ENCODE assay signal across 40 cellular contexts in the genomic region with DNA sequence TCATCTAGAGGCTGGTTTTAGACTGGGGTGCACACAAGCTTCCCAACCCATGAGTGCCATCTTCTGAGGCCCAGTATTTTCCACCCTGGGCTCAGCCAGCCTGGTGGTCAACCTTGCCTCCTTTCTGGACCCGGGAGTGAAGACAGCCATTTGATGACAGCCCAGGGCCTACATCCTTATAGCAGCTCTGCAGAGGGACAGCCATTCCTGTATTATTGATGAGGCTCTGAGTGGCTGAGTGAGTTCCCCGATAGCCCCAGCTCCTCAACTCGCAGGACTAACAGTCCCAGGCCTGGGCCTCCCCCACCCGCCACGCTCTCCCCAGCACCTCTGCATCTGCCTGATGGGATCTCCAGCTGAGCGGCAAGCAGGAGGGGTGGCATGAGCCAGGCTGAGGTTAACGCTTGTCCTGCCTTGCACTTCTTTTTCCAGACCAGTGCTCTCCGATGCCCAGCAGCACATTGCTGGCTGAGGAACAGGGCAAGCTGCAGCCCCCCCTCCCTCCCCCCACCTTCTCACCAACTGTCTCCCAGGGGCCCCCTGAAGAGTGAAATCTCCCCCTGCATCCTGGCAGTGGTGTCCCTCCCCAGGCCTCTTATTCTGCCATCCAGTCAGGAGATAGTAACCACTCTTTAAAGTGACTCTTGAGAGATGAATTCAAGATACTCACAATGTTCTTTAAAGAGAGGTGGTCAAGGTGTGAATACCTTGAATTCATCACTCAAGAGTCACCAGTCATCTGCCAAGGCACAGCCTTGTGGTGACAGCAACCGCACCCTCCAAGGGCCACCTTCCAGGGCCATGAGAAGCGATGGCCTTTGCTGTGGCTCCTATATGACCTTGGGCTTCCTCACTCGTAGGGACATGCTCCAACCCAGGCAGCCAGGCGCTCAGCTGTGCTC. TPM values are rescaled to one million over a fixed set of nuclear protein-coding genes. Genes with fewer than 3 reads are reported as not detected.
"Had no signal": no experiment of that assay in that cellular context is flagged by ENCODE, and none has a peak within 500 bp of the region (broad histone marks: within the 10 kb centered on the region; RNA-seq: fewer than 3 reads in every experiment).

No MANE protein-coding gene starts in this region.

- H3K4me2 ChIP-seq: PC-9 had no signal

- H3K9me3 Mint-ChIP-seq: activated CD4-positive, alpha-beta memory T cell treated with anti-CD3 and anti-CD28 coated beads, Interleukin-2, amount 10 ng/mL, durations not matched to agents 7 days and 5 days; activated naive CD4-positive, alpha-beta T cell treated with anti-CD3 and anti-CD28 coated beads, Interleukin-2, amount 10 ng/mL, durations not matched to agents 7 days and 5 days had no signal

- H3K36me3 Mint-ChIP-seq: activated naive CD4-positive, alpha-beta T cell treated with anti-CD3 and anti-CD28 coated beads, Interleukin-2, amount 10 ng/mL, durations not matched to agents 7 days and 5 days; activated naive CD8-positive, alpha-beta T cell had no signal

- DNase-seq: activated B cell treated with CpG ODN at 0.5 μM for 24 hours; activated CD4-positive, alpha-beta memory T cell treated with anti-CD3 and anti-CD28 coated beads, Interleukin-2, amount 10 ng/mL, durations not matched to agents 7 days and 5 days; activated CD4-positive, alpha-beta T cell treated with anti-CD3 and anti-CD28 coated beads for 1 hour; activated CD4-positive, alpha-beta T cell treated with anti-CD3 and anti-CD28 coated beads for 48 hours; activated CD8-positive, alpha-beta memory T cell treated with anti-CD3 and anti-CD28 coated beads for 24 hours; activated CD8-positive, alpha-beta memory T cell treated with anti-CD3 and anti-CD28 coated beads, Interleukin-2, amount 10 ng/mL, durations not matched to agents 7 days and 5 days; activated CD8-positive, alpha-beta memory T cell treated with anti-CD3 and anti-CD28 coated beads, Interleukin-2, amount 50 U/mL, for 48 hours; activated effector memory CD4-positive, alpha-beta T cell treated with Interleukin-2 at 50 U/mL for 16 hours; activated naive CD4-positive, alpha-beta T cell treated with anti-CD3 and anti-CD28 coated beads, Interleukin-2, amount 10 ng/mL, durations not matched to agents 7 days and 5 days; activated naive CD8-positive, alpha-beta T cell treated with anti-CD3 and anti-CD28 coated beads, Interleukin-2, amount 50 U/mL, for 24 hours; activated T-cell treated with anti-CD3 and anti-CD28 coated beads, Interleukin-2, amount 50 U/mL, for 48 hours; anterior cingulate cortex; caudate nucleus; NCI-H1048; NCI-H1105 treated with DMSO at 0.1 percent for 48 hours; NCI-H1436; NCI-H1694; NCI-H1930; NCI-H2081 treated with DMSO at 0.1 percent for 48 hours; NCI-H226; NCI-H446 treated with DMSO at 0.1 percent for 48 hours; NCI-H524; NCI-H748 treated with DMSO at 0.1 percent for 48 hours; NK-92 treated with Interleukin-12 subunit alpha and Interleukin-12 subunit beta, amount 100 ng/mL, for 24 hours; PC-9; SIG-M5; T-helper 1 cell; T-helper 2 cell; T-helper 9 cell had no signal

- H2AFZ ChIP-seq: PC-9 had no signal

- H3K4me3 Mint-ChIP-seq: activated B cell treated with CpG ODN at 0.5 μM for 24 hours; activated CD4-positive, alpha-beta memory T cell treated with anti-CD3 and anti-CD28 coated beads, Interleukin-2, amount 10 ng/mL, durations not matched to agents 7 days and 5 days; activated CD8-positive, alpha-beta memory T cell treated with anti-CD3 and anti-CD28 coated beads, Interleukin-2, amount 10 ng/mL, durations not matched to agents 7 days and 5 days; activated naive CD4-positive, alpha-beta T cell treated with anti-CD3 and anti-CD28 coated beads, Interleukin-2, amount 10 ng/mL, durations not matched to agents 7 days and 5 days; activated naive CD8-positive, alpha-beta T cell; activated naive CD8-positive, alpha-beta T cell treated with anti-CD3 and anti-CD28 coated beads, Interleukin-2, amount 50 U/mL, for 24 hours; brain had no signal

- H3K4me1 Mint-ChIP-seq: activated B cell treated with CpG ODN at 0.5 μM for 24 hours; activated CD8-positive, alpha-beta memory T cell treated with anti-CD3 and anti-CD28 coated beads, Interleukin-2, amount 10 ng/mL, durations not matched to agents 7 days and 5 days; activated naive CD4-positive, alpha-beta T cell treated with anti-CD3 and anti-CD28 coated beads, Interleukin-2, amount 10 ng/mL, durations not matched to agents 7 days and 5 days; brain had no signal

- H3K27ac Mint-ChIP-seq: activated B cell treated with CpG ODN at 0.5 μM for 24 hours; activated CD4-positive, alpha-beta memory T cell treated with anti-CD3 and anti-CD28 coated beads, Interleukin-2, amount 10 ng/mL, durations not matched to agents 7 days and 5 days; activated CD8-positive, alpha-beta memory T cell treated with anti-CD3 and anti-CD28 coated beads, Interleukin-2, amount 10 ng/mL, durations not matched to agents 7 days and 5 days; activated naive CD4-positive, alpha-beta T cell treated with anti-CD3 and anti-CD28 coated beads, Interleukin-2, amount 10 ng/mL, durations not matched to agents 7 days and 5 days; activated naive CD8-positive, alpha-beta T cell; activated naive CD8-positive, alpha-beta T cell treated with anti-CD3 and anti-CD28 coated beads, Interleukin-2, amount 50 U/mL, for 24 hours had no signal

- ATAC-seq: activated CD8-positive, alpha-beta memory T cell treated with anti-CD3 and anti-CD28 coated beads, Interleukin-2, amount 10 ng/mL, durations not matched to agents 7 days and 5 days; activated naive CD8-positive, alpha-beta T cell treated with anti-CD3 and anti-CD28 coated beads, Interleukin-2, amount 50 U/mL, for 24 hours; K562; Right ventricle myocardium inferior; SK-N-SH treated with all-trans-retinoic acid at 6 μM for 48 hours had no signal

- FAIRE-seq: bronchial epithelial cell, K562, RCC 7860 had no signal

- H3K4me3 ChIP-seq: K562, PC-9 had no signal

- H3K27ac ChIP-seq: PC-9, RWPE1, VCaP had no signal

RNA-seq across cellular contexts. Expression of gene CACNG5, which starts 23.5 kb away (rescaled TPM):
- total RNA-seq: activated B cell treated with CpG ODN at 0.5 μM for 24 hours; activated CD4-positive, alpha-beta memory T cell treated with anti-CD3 and anti-CD28 coated beads, Interleukin-2, amount 10 ng/mL, durations not matched to agents 7 days and 5 days; activated CD8-positive, alpha-beta memory T cell treated with anti-CD3 and anti-CD28 coated beads, Interleukin-2, amount 10 ng/mL, durations not matched to agents 7 days and 5 days; bronchial epithelial cell; K562; MCF 10A; PC-9; Right ventricle myocardium inferior; SK-MEL-5 had no signal
- polyA plus RNA-seq: K562 had no signal
